25 cellular contexts compared by ENCODE assay signal in genomic region chr12:28158353-28158752, GRCh38. TPM values are rescaled to one million over a fixed set of nuclear protein-coding genes. Genes with fewer than 3 reads are reported as not detected.
DNase-seq lines count a peak whose midpoint lies in the region; ATAC-seq, FAIRE-seq and TF ChIP-seq lines count a peak whose summit lies in the region.
"Had no signal": no experiment of that assay in that cellular context is flagged by ENCODE, and none has a peak within 500 bp of the region (broad histone marks: within the 10 kb centered on the region; RNA-seq: fewer than 3 reads in every experiment).

No MANE protein-coding gene starts in this region.

- H3K79me2 ChIP-seq in mammary epithelial cell (ENCODE audit: insufficient read depth, low read length) (no peaks in the 10 kb centered on the region), MM.1S (ENCODE audit: low read length) (no peaks in the 10 kb centered on the region), K562 (ENCODE audit: control insufficient read depth, insufficient read depth, low read length) (no peaks in the 10 kb centered on the region), keratinocyte (ENCODE audit: control insufficient read depth, insufficient read depth, low read length) (no peaks in the 10 kb centered on the region)

- H3K4me2 ChIP-seq in mammary epithelial cell (ENCODE audit: insufficient read depth, low read depth, low read length), result no peak overlapping the region
- 0 out of 2 replicates have a peak overlapping the region, but pooled peaks have one; percentile 20 for H3K4me2 ChIP-seq in MM.1S (ENCODE audit: low read depth, low read length)
- no peak overlapping the region for H3K4me2 ChIP-seq in K562 (ENCODE audit: insufficient read depth, low read length)
- peak overlapping the region; percentile 47 for H3K4me2 ChIP-seq in keratinocyte (ENCODE audit: control insufficient read depth, extremely low read depth, insufficient read depth, low read depth, low read length)
- H3K4me2 ChIP-seq: BLaER1 had no signal

- H3K27ac ChIP-seq in mammary epithelial cell (ENCODE audit: insufficient read depth, low read depth, low read length) (no peak overlapping the region), MM.1S (ENCODE audit: low read length) (no peak overlapping the region), K562 (ENCODE audit: extremely low read depth, low read depth, low read length) (no peak overlapping the region), keratinocyte (ENCODE audit: control insufficient read depth, insufficient read depth, low read length) (peak overlapping the region; percentile 53), left lung (no peak overlapping the region)
- H3K27ac ChIP-seq: BLaER1, C4-2B, GM23248 had no signal

- H3K27ac Mint-ChIP-seq in MCF 10A (ENCODE audit: low read depth, unreplicated experiment) (no peak overlapping the region), endothelial cell (ENCODE audit: unreplicated experiment) (no peak overlapping the region)
- H3K27ac Mint-ChIP-seq: B cell; CD4-positive, CD25-positive, alpha-beta regulatory T cell; CD8-positive, alpha-beta T cell had no signal

- CTCF ChIA-PET in mammary epithelial cell (lab: Charles Lee; ENCODE audit: low non-redundant PET) (no interaction called here), MCF 10A (lab: Yijun Ruan, JAX) (interaction anchor here (0.7 to 1.8 kb wide), 3 partner anchors 13 to 1855 kb away, joined by 3 to 5 read pairs (median 3); no protein-coding TSS in a partner anchor), K562 (lab: Yijun Ruan, JAX; ENCODE audit: low intra/inter-chr PET ratio) (no interaction called here)

- no peak overlapping the region for H2AFZ ChIP-seq in mammary epithelial cell (ENCODE audit: low read depth, low read length)
- H2AFZ ChIP-seq in MM.1S (ENCODE audit: low read length), result no peak overlapping the region
- peak overlapping the region; percentile 62 for H2AFZ ChIP-seq in K562 (ENCODE audit: low read depth, low read length)
- peak overlapping the region; percentile 1 for H2AFZ ChIP-seq in keratinocyte (ENCODE audit: control insufficient read depth, low read length)
- H2AFZ ChIP-seq: GM23248 had no signal

- in situ Hi-C loops in mammary epithelial cell (cut with MboI; ENCODE audit: low sequenced_read_pairs in 2 of 2), result no loop called here
- in situ Hi-C loops in K562 (cut with MboI), result no loop called here

- no peaks in the 10 kb centered on the region for H3K9me2 ChIP-seq in MM.1S (replicated peaks; ENCODE audit: insufficient read depth, low read length)

- H3K9me3 Mint-ChIP-seq in MCF 10A (ENCODE audit: unreplicated experiment) (no peaks in the 10 kb centered on the region), endothelial cell (ENCODE audit: unreplicated experiment) (no peaks in the 10 kb centered on the region)
- H3K9me3 Mint-ChIP-seq: CD8-positive, alpha-beta T cell had no signal

- H3K36me3 Mint-ChIP-seq in MCF 10A (ENCODE audit: insufficient read depth, unreplicated experiment) (no peaks in the 10 kb centered on the region), endothelial cell (ENCODE audit: low read depth, unreplicated experiment) (no peaks in the 10 kb centered on the region)

- ATAC-seq in K562, result no peak
- no peak for ATAC-seq in left lung
- ATAC-seq: CD8-positive, alpha-beta T cell; GM12878 had no signal

- H3K9ac ChIP-seq in mammary epithelial cell (ENCODE audit: insufficient read depth, low read length), result no peak overlapping the region
- H3K9ac ChIP-seq in MM.1S (ENCODE audit: low read length), result no peak overlapping the region
- H3K9ac ChIP-seq in K562 (ENCODE audit: insufficient read depth in 1 of 2, low read depth in 2 of 2, low read length in 2 of 2), result no peak overlapping the region
- H3K9ac ChIP-seq in keratinocyte (ENCODE audit: control insufficient read depth, extremely low read depth, insufficient read depth, low read length), result no peak overlapping the region
- H3K9ac ChIP-seq: BLaER1, GM23248 had no signal

- TF ChIP-seq POLR2A in K562 (conservative IDR thresholded peaks at IDR 0.05), result no peak

- H3K4me3 ChIP-seq in mammary epithelial cell (replicated peaks in 1 of 3; ENCODE audit: insufficient read depth in 1 of 3, low read depth in 2 of 3, low read length in 3 of 3), result no peak overlapping the region
- H3K4me3 ChIP-seq in MM.1S (ENCODE audit: low read length), result no peak overlapping the region
- no peak overlapping the region for H3K4me3 ChIP-seq in K562
- H3K4me3 ChIP-seq in keratinocyte (ENCODE audit: control insufficient read depth in 2 of 3, extremely low read depth in 1 of 3, insufficient read depth in 2 of 3, low read depth in 1 of 3, low read length in 3 of 3), result peak overlapping the region in 1 of 3 experiments; percentile 1
- no peak overlapping the region for H3K4me3 ChIP-seq in left lung
- H3K4me3 ChIP-seq: BLaER1, GM12878, GM23248 had no signal

- FAIRE-seq in K562 (lab: Jason Lieb, UNC) (no peak), keratinocyte (lab: Jason Lieb, UNC) (peak; percentile 90)
- FAIRE-seq: D721Med, GM12878, GM19239, H1 had no signal

- no peaks in the 10 kb centered on the region for H3K27me3 ChIP-seq in mammary epithelial cell (ENCODE audit: insufficient read depth, low read length)
- H3K27me3 ChIP-seq in MM.1S (replicated peaks; ENCODE audit: insufficient read depth, low read length), result no peaks in the 10 kb centered on the region
- H3K27me3 ChIP-seq in K562 (ENCODE audit: control insufficient read depth in 2 of 2, insufficient read depth in 2 of 2, low read length in 2 of 2), result no peaks in the 10 kb centered on the region
- H3K27me3 ChIP-seq in keratinocyte (ENCODE audit: control insufficient read depth, extremely low read depth, insufficient read depth, low read length), result no peaks in the 10 kb centered on the region
- no peaks in the 10 kb centered on the region for H3K27me3 ChIP-seq in left lung
- H3K27me3 ChIP-seq: BLaER1 had no signal

- TF ChIP-seq CTCF in mammary epithelial cell (conservative IDR thresholded peaks at IDR 0.05 in 1 of 2, IDR thresholded peaks at IDR 0.05 in 1 of 2; ENCODE audit: extremely low read depth in 1 of 2, insufficient read depth in 1 of 2, low read depth in 1 of 2, low read length in 2 of 2) (no peak), MCF 10A (IDR thresholded peaks at IDR 0.05; ENCODE audit: unreplicated experiment) (no peak), MM.1S (IDR thresholded peaks at IDR 0.05; ENCODE audit: low read length) (no peak), K562 (IDR thresholded peaks at IDR 0.05 in 2 of 3, conservative IDR thresholded peaks at IDR 0.05 in 1 of 3; ENCODE audit: insufficient read depth in 2 of 3, low read depth in 1 of 3, low read length in 3 of 3) (no peak), keratinocyte (optimal IDR thresholded peaks at IDR 0.05 in 1 of 3, IDR thresholded peaks at IDR 0.05 in 1 of 3, conservative IDR thresholded peaks at IDR 0.05 in 1 of 3; ENCODE audit: extremely low read depth in 1 of 3, insufficient read depth in 2 of 3, low read length in 3 of 3) (no peak), endothelial cell (IDR thresholded peaks at IDR 0.05; ENCODE audit: unreplicated experiment) (no peak), left lung (IDR thresholded peaks at IDR 0.05) (no peak)

- no peak for TF ChIP-seq EP300 in K562 (IDR thresholded peaks at IDR 0.05; ENCODE audit: low read length)

- H3K4me1 Mint-ChIP-seq in MCF 10A (ENCODE audit: insufficient read depth, unreplicated experiment) (no peaks in the 10 kb centered on the region), endothelial cell (ENCODE audit: unreplicated experiment) (no peaks in the 10 kb centered on the region)
- H3K4me1 Mint-ChIP-seq: B cell; CD4-positive, CD25-positive, alpha-beta regulatory T cell had no signal

- TF ChIP-seq RAD21 in K562 (CRISPR knock-in tag; conservative IDR thresholded peaks at IDR 0.05 in 1 of 2, IDR thresholded peaks at IDR 0.05 in 1 of 2), result no peak

- 0 out of 2 replicates have a peak, but pooled peaks cover 3% of the 10 kb centered on the region for H3F3A ChIP-seq in MM.1S (ENCODE audit: insufficient read depth, low read length)

- WGBS in mammary epithelial cell (ENCODE audit: low coverage, missing lambda C conversion rate), result 94% methylated on average over 5 of the region's 5 CpGs
- WGBS in K562 (ENCODE audit: insufficient coverage, low coverage, missing lambda C conversion rate), result 91% methylated on average over 5 of the region's 5 CpGs

- H3K36me3 ChIP-seq in mammary epithelial cell (ENCODE audit: insufficient read depth, low read length) (no peaks in the 10 kb centered on the region), MM.1S (replicated peaks; ENCODE audit: insufficient read depth, low read length) (no peaks in the 10 kb centered on the region), K562 (ENCODE audit: control insufficient read depth, insufficient read depth, low read length) (no peaks in the 10 kb centered on the region), keratinocyte (ENCODE audit: control insufficient read depth in 2 of 2, extremely low read depth in 1 of 2, insufficient read depth in 2 of 2, low read length in 2 of 2) (peaks cover 0 to 2% of the 10 kb centered on the region in 2 experiments), left lung (no peaks in the 10 kb centered on the region)
- H3K36me3 ChIP-seq: BLaER1 had no signal

- H3K9me1 ChIP-seq in K562 (ENCODE audit: control insufficient read depth, insufficient read depth, low read length) (no peaks in the 10 kb centered on the region), keratinocyte (ENCODE audit: control insufficient read depth, extremely low read depth, insufficient read depth, low read length) (no peaks in the 10 kb centered on the region)

- H3K4me1 ChIP-seq in mammary epithelial cell (ENCODE audit: insufficient read depth, low read length) (no peaks in the 10 kb centered on the region), MM.1S (ENCODE audit: low read length) (peaks cover 19% of the 10 kb centered on the region), K562 (replicated peaks in 1 of 2; ENCODE audit: control insufficient read depth in 2 of 2, insufficient read depth in 2 of 2, low read length in 2 of 2) (peaks cover 0 to 18% of the 10 kb centered on the region in 2 experiments; a peak in 3 of 5 replicates), keratinocyte (ENCODE audit: control insufficient read depth, extremely low read depth, insufficient read depth, low read length) (peaks cover 8% of the 10 kb centered on the region), left lung (no peaks in the 10 kb centered on the region)

- POLR2A ChIA-PET in MCF 10A (lab: Yijun Ruan, JAX), result interaction anchor here (0.6 to 1.1 kb wide), 3 partner anchors 13 to 616 kb away, joined by 3 to 4 read pairs (median 3); no protein-coding TSS in a partner anchor
- POLR2A ChIA-PET in K562 (lab: Yijun Ruan, JAX), result no interaction called here

- H3K27me3 Mint-ChIP-seq in MCF 10A (ENCODE audit: insufficient read depth, unreplicated experiment), result no peaks in the 10 kb centered on the region
- H3K27me3 Mint-ChIP-seq in endothelial cell (ENCODE audit: unreplicated experiment), result peaks cover 2% of the 10 kb centered on the region
- H3K27me3 Mint-ChIP-seq: CD4-positive, CD25-positive, alpha-beta regulatory T cell had no signal

- intact Hi-C loops in mammary epithelial cell (cut with micrococcal nuclease), result no loop called here
- intact Hi-C loops in MCF 10A (cut with micrococcal nuclease), result no loop called here
- intact Hi-C loops in K562 (cut with micrococcal nuclease), result no loop called here
- intact Hi-C loops in left lung (cut with DNase I), result no loop called here

- H3K9me3 ChIP-seq in mammary epithelial cell (replicated peaks; ENCODE audit: insufficient read depth, low read length), result no peaks in the 10 kb centered on the region
- no peaks in the 10 kb centered on the region for H3K9me3 ChIP-seq in MM.1S (replicated peaks; ENCODE audit: insufficient read depth, low read length)
- H3K9me3 ChIP-seq in K562 (replicated peaks; ENCODE audit: control insufficient read depth, insufficient read depth, low read depth, low read length), result no peaks in the 10 kb centered on the region
- no peaks in the 10 kb centered on the region for H3K9me3 ChIP-seq in keratinocyte (ENCODE audit: control insufficient read depth, low read depth, low read length)
- H3K9me3 ChIP-seq in left lung, result no peaks in the 10 kb centered on the region

- dilution Hi-C loops in mammary epithelial cell (cut with HindIII; ENCODE audit: low sequenced_read_pairs), result no loop called here
- dilution Hi-C loops in keratinocyte (cut with MboI; ENCODE audit: extremely low pct_ligation_motif_present, low sequenced_read_pairs), result no loop called here

- DNase-seq in mammary epithelial cell (peak; percentile 26), MCF 10A (ENCODE audit: unreplicated experiment) (no peak), MM.1S (peak; percentile 72), K562 (ENCODE audit: extremely low read depth in 1 of 4, low spot score in 3 of 4) (no peak), keratinocyte (ENCODE audit: low read depth, low spot score) (peak; percentile 45), endothelial cell (ENCODE audit: low spot score) (no peak), Ammon's horn (ENCODE audit: low spot score) (no peak), left lung (no peak)
- DNase-seq: 8988T; CD4-positive, CD25-positive, alpha-beta regulatory T cell; CD8-positive, alpha-beta T cell; DMS 273 treated with DMSO at 0.1 percent for 48 hours; DMS79; EL; GDM1; GM23248; H7; HCEC 1CT had no signal

- H3K4me3 Mint-ChIP-seq in MCF 10A (ENCODE audit: unreplicated experiment) (no peak overlapping the region), endothelial cell (ENCODE audit: unreplicated experiment) (no peak overlapping the region)
- H3K4me3 Mint-ChIP-seq: B cell; CD4-positive, CD25-positive, alpha-beta regulatory T cell; CD8-positive, alpha-beta T cell had no signal

- H4K20me1 ChIP-seq in mammary epithelial cell (ENCODE audit: insufficient read depth, low read length) (no peaks in the 10 kb centered on the region), MM.1S (ENCODE audit: insufficient read depth, low read length) (no peaks in the 10 kb centered on the region), K562 (replicated peaks; ENCODE audit: control insufficient read depth, insufficient read depth, low read length) (no peaks in the 10 kb centered on the region), keratinocyte (ENCODE audit: control insufficient read depth, extremely low read depth, insufficient read depth, low read length) (no peaks in the 10 kb centered on the region)
- H4K20me1 ChIP-seq: BLaER1 had no signal

- BruUV-seq in mammary epithelial cell (replicated peaks; lab: Mats Ljungman, UMichigan) (no TSS peak), MCF 10A (replicated peaks; lab: Mats Ljungman, UMichigan) (no TSS peak), K562 (replicated peaks; lab: Mats Ljungman, UMichigan) (no TSS peak)

RNA-seq across cellular contexts. Expression of gene CCDC91, which starts 31.9 kb away (rescaled TPM):
- 10 to 100 TPM; 20.8 to 22.7 TPM for total RNA-seq in mammary epithelial cell
- 11.9 TPM for polyA plus RNA-seq in mammary epithelial cell
- 35.7 TPM for polyA minus RNA-seq in mammary epithelial cell
- 35.9 and 38.6 TPM in 2 replicates for total RNA-seq in MCF 10A (2022)
- total RNA-seq in K562 (2011; cell fraction: chromatin; rRNA removed; ENCODE audit: low replicate concordance), result 24.0 and 53.4 TPM in 2 replicates
- total RNA-seq in K562 (2011; cell fraction: nucleolus; rRNA removed), result 11.8 and 13.6 TPM in 2 replicates
- total RNA-seq in K562 (2011; cell fraction: nucleoplasm; rRNA removed), result 19.7 and 26.5 TPM in 2 replicates
- total RNA-seq in K562 (2014; rRNA removed), result 21.4 and 26.3 TPM in 2 replicates
- total RNA-seq in K562 (2014; rRNA removed; fragmentation: Illumina TruSeq; extraction: Trizol), result 29.5 and 38.1 TPM in 2 replicates
- total RNA-seq in K562 (2015; rRNA removed; fragmentation: Illumina TruSeq; extraction: Trizol), result 23.8 and 27.4 TPM in 2 replicates
- 23.9 and 24.3 TPM in 2 replicates for total RNA-seq in K562 (2021)
- 27.3 and 31.1 TPM in 2 replicates for polyA plus RNA-seq in K562 (2011; rRNA removed)
- polyA plus RNA-seq in K562 (2011; cell fraction: cytosol; rRNA removed), result 7.4 and 11.7 TPM in 2 replicates
- 10.4 and 13.7 TPM in 2 replicates for polyA plus RNA-seq in K562 (2011; cell fraction: nucleus; rRNA removed)
- 22.1 and 24.8 TPM in 2 replicates for polyA plus RNA-seq in K562 (2012)
- polyA plus RNA-seq in K562 (2014; fragmentation: Illumina TruSeq; extraction: Trizol), result 24.0 and 30.1 TPM in 2 replicates
- 10 to 100 TPM; 10.1 to 11.3 TPM for polyA plus RNA-seq in K562 (2014; fragmentation: Nextera tagmentation; extraction: Ambion mirVana)
- 20.9 and 23.7 TPM in 2 replicates for polyA plus RNA-seq in K562 (2014; rRNA removed)
- 51.1 and 51.5 TPM in 2 replicates for polyA minus RNA-seq in K562 (2011; rRNA and poly(A)+ RNA removed)
- polyA minus RNA-seq in K562 (2011; cell fraction: cytosol; rRNA and poly(A)+ RNA removed), result 21.2 and 22.4 TPM in 2 replicates
- polyA minus RNA-seq in K562 (2011; cell fraction: nucleus; rRNA and poly(A)+ RNA removed), result 35.7 and 63.1 TPM in 2 replicates
- 18.8 to 29.8 TPM (median 26.5 TPM) in 3 replicates for polyA plus RNA-seq in keratinocyte
- 182 TPM for polyA plus RNA-seq in keratinocyte (2011; ENCODE audit: low read depth)
- 21.7 and 35.5 TPM in 2 replicates for polyA plus RNA-seq in keratinocyte (2011; cell fraction: cytosol; rRNA removed)
- 21.9 and 27.3 TPM in 2 replicates for polyA plus RNA-seq in keratinocyte (2011; cell fraction: nucleus; rRNA removed)
- polyA plus RNA-seq in keratinocyte (2012; ENCODE audit: low replicate concordance), result 20.6 TPM in 2 replicates
- polyA minus RNA-seq in keratinocyte, result 17.8 to 37.2 TPM (median 26.5 TPM) in 3 replicates
- 32.4 TPM for polyA minus RNA-seq in keratinocyte (2011; cell fraction: cytosol; rRNA and poly(A)+ RNA removed)
- polyA minus RNA-seq in keratinocyte (2011; cell fraction: nucleus; rRNA and poly(A)+ RNA removed), result 32.4 and 65.9 TPM in 2 replicates
- total RNA-seq in endothelial cell (ENCODE audit: unreplicated experiment), result 12.3 TPM
- total RNA-seq in left lung, result 10 to 100 TPM; 18.5 to 22.0 TPM

Comparison
In these comparisons a context has a peak if more than half of its experiments do, and no peak if none do; other contexts are left out.
1. DNase-seq: peak in mammary epithelial cell (single experiment), MM.1S (single experiment) and keratinocyte (single experiment); none in MCF 10A (single experiment), K562 (0 of 4), endothelial cell (single experiment), Ammon's horn (single experiment) and left lung (0 of 2).
2. H2AFZ ChIP-seq: peak in K562 (single experiment) and keratinocyte (single experiment); none in mammary epithelial cell (single experiment) and MM.1S (single experiment).
3. H3K4me2 ChIP-seq: peak in MM.1S (single experiment) and keratinocyte (single experiment); none in mammary epithelial cell (single experiment) and K562 (single experiment).